8 cellular contexts compared by ENCODE assay signal in genomic region chr6:43428112-43428570, GRCh38. TPM values are rescaled to one million over a fixed set of nuclear protein-coding genes. Genes with fewer than 3 reads are reported as not detected.
DNase-seq lines count a peak whose midpoint lies in the region; ATAC-seq, FAIRE-seq and TF ChIP-seq lines count a peak whose summit lies in the region.

No MANE protein-coding gene starts in this region.

- no peak for TF ChIP-seq EP300 in GM12878 (IDR thresholded peaks at IDR 0.05; ENCODE audit: borderline replicate concordance in 1 of 2, control insufficient read depth in 1 of 2, low read depth in 2 of 2, low read length in 2 of 2)

- ATAC-seq in HG02973 (IDR thresholded peaks at IDR 0.05; ENCODE audit: unreplicated experiment) (peak; percentile 1), GM12878 (no peak), memory B cell (ENCODE audit: low read depth) (no peak), upper lobe of right lung (no peak), GM21529 (IDR thresholded peaks at IDR 0.05; ENCODE audit: unreplicated experiment) (no peak)

- WGBS in GM12878 (ENCODE audit: insufficient coverage, insufficient replicate concordance, low lambda C conversion rate, missing lambda C conversion rate) = under 1% methylated on average over 12 of the region's 12 CpGs

- H3K36me3 ChIP-seq in GM12878 (ENCODE audit: control insufficient read depth in 2 of 2, insufficient read depth in 2 of 2, low read length in 1 of 2) = peaks cover 3 to 4% of the 10 kb centered on the region in 2 experiments; a peak in 3 of 4 replicates
- peaks cover 22% of the 10 kb centered on the region for H3K36me3 ChIP-seq in upper lobe of right lung

- peaks cover 22% of the 10 kb centered on the region for H3K79me2 ChIP-seq in GM12878 (ENCODE audit: control insufficient read depth, insufficient read depth, low read length)

- DNase-seq in GM12878 (ENCODE audit: low read depth, low spot score) (no peak), memory B cell (ENCODE audit: low spot score in 2 of 2) (no peak), upper lobe of right lung (peak; percentile 59)
- no peak for DNase-seq in stimulated activated CD4-positive, alpha-beta T cell treated with anti-CD3 and anti-CD28 coated beads, Interleukin-15, amount 100 ng/mL, for 24 hours
- DNase-seq in activated CD4-positive, alpha-beta T cell treated with anti-CD3 and anti-CD28 coated beads, Interleukin-2, amount 50 U/mL, for 48 hours = no peak

- TF ChIP-seq CTCF in C4-2B (conservative IDR thresholded peaks at IDR 0.05) (no peak), GM12878 (IDR thresholded peaks at IDR 0.05 in 2 of 3, conservative IDR thresholded peaks at IDR 0.05 in 1 of 3; ENCODE audit: control insufficient read depth in 2 of 3, extremely low read depth in 1 of 3, insufficient read depth in 1 of 3, low read depth in 3 of 3, low read length in 3 of 3) (no peak), upper lobe of right lung (IDR thresholded peaks at IDR 0.05) (no peak)

- H3K9me3 ChIP-seq in GM12878 (replicated peaks; ENCODE audit: control insufficient read depth, insufficient read depth, low read length) (no peaks in the 10 kb centered on the region), upper lobe of right lung (no peaks in the 10 kb centered on the region)

- TF ChIP-seq POLR2A in GM12878 (IDR thresholded peaks at IDR 0.05; ENCODE audit: low read depth, low read length) = no peak

- H3K4me1 ChIP-seq in GM12878 (ENCODE audit: control insufficient read depth, insufficient read depth, low read length) (peaks cover 12% of the 10 kb centered on the region), upper lobe of right lung (peaks cover 11% of the 10 kb centered on the region)

- BruUV-seq in GM12878 (replicated peaks; lab: Mats Ljungman, UMichigan) = no TSS peak

- RAD21 ChIA-PET in GM12878 (lab: Charles Lee; ENCODE audit: unreplicated experiment) = interaction anchor here (1.9 kb wide), 1 partner anchor 34 kb away, joined by 6 read pairs; no protein-coding TSS in a partner anchor

- H4K20me1 ChIP-seq in GM12878 (ENCODE audit: control insufficient read depth, insufficient read depth) = no peaks in the 10 kb centered on the region

- TF ChIP-seq RAD21 in GM12878 (IDR thresholded peaks at IDR 0.05; ENCODE audit: insufficient read depth, low read depth, low read length) = no peak

- H3K4me1 Mint-ChIP-seq in memory B cell = peaks cover 16% of the 10 kb centered on the region

- in situ Hi-C loops in GM12878 (cut with MboI) = no loop called here

- peak overlapping the region; percentile 97 for H2AFZ ChIP-seq in GM12878 (ENCODE audit: control insufficient read depth, low read depth, low read length)

- POLR2A ChIA-PET in GM12878 (lab: Charles Lee) = interaction anchor here (0.7 to 1.6 kb wide), 3 partner anchors 28 to 58 kb away, joined by 3 to 4 read pairs (median 4); no protein-coding TSS in a partner anchor

- intact Hi-C loops in GM12878 (cut with micrococcal nuclease; ENCODE audit: unreplicated experiment) = no loop called here
- intact Hi-C loops in upper lobe of right lung (cut with DNase I) = no loop called here

- H3K4me3 Mint-ChIP-seq in memory B cell = peak overlapping the region; percentile 88

- peak overlapping the region; percentile 86 for H3K9ac ChIP-seq in GM12878 (ENCODE audit: control insufficient read depth, insufficient read depth, low read length)

- H3K27ac ChIP-seq in C4-2B = peak overlapping the region; percentile 93
- peak overlapping the region; percentile 79 for H3K27ac ChIP-seq in GM12878 (ENCODE audit: control insufficient read depth, insufficient read depth)
- H3K27ac ChIP-seq in upper lobe of right lung = peak overlapping the region; percentile 86

- H3K27me3 ChIP-seq in GM12878 (replicated peaks in 1 of 2; ENCODE audit: control insufficient read depth in 2 of 2, insufficient read depth in 2 of 2, low read length in 1 of 2) = no peaks in the 10 kb centered on the region
- no peaks in the 10 kb centered on the region for H3K27me3 ChIP-seq in upper lobe of right lung

- H3K27ac Mint-ChIP-seq in memory B cell = peak overlapping the region; percentile 93

- no peak for FAIRE-seq in GM12878 (lab: Jason Lieb, UNC)

- H3K9me3 Mint-ChIP-seq in memory B cell = no peaks in the 10 kb centered on the region

- CTCF ChIA-PET in GM12878 (lab: Yijun Ruan, JAX) = interaction anchor here (0.7 to 2.1 kb wide), 5 partner anchors 10 to 165 kb away, joined by 3 to 6 read pairs (median 3); no protein-coding TSS in a partner anchor

- peak overlapping the region; percentile 90 for H3K4me3 ChIP-seq in GM12878
- peak overlapping the region; percentile 95 for H3K4me3 ChIP-seq in upper lobe of right lung

- H3K4me2 ChIP-seq in GM12878 (ENCODE audit: control insufficient read depth, insufficient read depth) = peak overlapping the region; percentile 98

- H3K27me3 Mint-ChIP-seq in memory B cell = no peaks in the 10 kb centered on the region

- no peaks in the 10 kb centered on the region for H3K36me3 Mint-ChIP-seq in memory B cell

- SMC1A ChIA-PET in GM12878 (lab: Charles Lee; ENCODE audit: uncharacterized antibody, unreplicated experiment) = interaction anchor here (1.0 to 1.4 kb wide), 5 partner anchors 31 to 72 kb away, joined by 3 to 6 read pairs (median 3); no protein-coding TSS in a partner anchor

RNA-seq across cellular contexts. Expression of gene ABCC10, which starts 0.8 kb away (rescaled TPM):
- total RNA-seq in GM12878 (2013; cell fraction: nucleolus; rRNA removed) = 65.9 and 66.1 TPM in 2 replicates
- total RNA-seq in GM12878 (2014; rRNA removed) = 6.9 and 7.7 TPM in 2 replicates
- 5.1 and 5.9 TPM in 2 replicates for total RNA-seq in GM12878 (2014; rRNA removed; fragmentation: Illumina TruSeq; extraction: Trizol)
- 13.2 and 18.2 TPM in 2 replicates for total RNA-seq in GM12878 (2021)
- 7.2 TPM for polyA plus RNA-seq in GM12878 (2011; ENCODE audit: low read depth)
- polyA plus RNA-seq in GM12878 (2011; rRNA removed) = 4.2 and 5.6 TPM in 2 replicates
- 5.3 and 7.4 TPM in 2 replicates for polyA plus RNA-seq in GM12878 (2011; cell fraction: cytosol; rRNA removed)
- 40.9 and 51.1 TPM in 2 replicates for polyA plus RNA-seq in GM12878 (2011; cell fraction: nucleus; rRNA removed)
- polyA plus RNA-seq in GM12878 (2012) = 10.0 and 12.5 TPM in 2 replicates
- polyA plus RNA-seq in GM12878 (2014; fragmentation: Illumina TruSeq; extraction: Trizol) = 5.4 and 9.5 TPM in 2 replicates
- under 1 TPM; 0.80 to 0.82 TPM for polyA plus RNA-seq in GM12878 (2014; fragmentation: Nextera tagmentation; extraction: Ambion mirVana)
- 9.5 and 10.9 TPM in 2 replicates for polyA plus RNA-seq in GM12878 (2014; rRNA removed)
- 1 to 10 TPM; 8.6 to 9.5 TPM for polyA plus RNA-seq in GM12878 (2016; fragmentation: Nextera tagmentation; extraction: Ambion mirVana)
- 13.5 and 14.2 TPM in 2 replicates for polyA minus RNA-seq in GM12878 (2011; rRNA and poly(A)+ RNA removed)
- polyA minus RNA-seq in GM12878 (2011; cell fraction: cytosol; rRNA and poly(A)+ RNA removed) = 3.2 and 6.4 TPM in 2 replicates
- polyA minus RNA-seq in GM12878 (2011; cell fraction: nucleus; rRNA and poly(A)+ RNA removed) = 16.1 and 41.6 TPM in 2 replicates
- total RNA-seq in upper lobe of right lung = 30.0 TPM

RNA-seq across cellular contexts. Expression of gene DLK2, which starts 27.2 kb away (rescaled TPM):
- total RNA-seq in GM12878 (2013; cell fraction: nucleolus; rRNA removed) = 1.3 and 1.4 TPM in 2 replicates
- total RNA-seq in GM12878 (2014; rRNA removed) (0.11 and 0.34 TPM in 2 replicates), GM12878 (2014; rRNA removed; fragmentation: Illumina TruSeq; extraction: Trizol) (not detected in 2 replicates), GM12878 (2021) (0.38 and 0.40 TPM in 2 replicates), upper lobe of right lung (0.23 TPM)
- polyA plus RNA-seq in GM12878 (2011; ENCODE audit: low read depth) = 0.37 TPM
- polyA plus RNA-seq in GM12878 (2011; rRNA removed) (0.10 and 0.37 TPM in 2 replicates), GM12878 (2014; fragmentation: Illumina TruSeq; extraction: Trizol) (not detected in 2 replicates), GM12878 (2014; fragmentation: Nextera tagmentation; extraction: Ambion mirVana) (under 1 TPM in 1 of 2 experiments, not detected in 1; 0.03 TPM), GM12878 (2014; rRNA removed) (0.47 and 0.55 TPM in 2 replicates), GM12878 (2016; fragmentation: Nextera tagmentation; extraction: Ambion mirVana) (under 1 TPM in 1 of 2 experiments, not detected in 1; 0.40 TPM)
- polyA plus RNA-seq in GM12878 (2011; cell fraction: cytosol; rRNA removed) = 0.79 and 1.0 TPM in 2 replicates
- polyA plus RNA-seq in GM12878 (2011; cell fraction: nucleus; rRNA removed) = 1.5 and 1.9 TPM in 2 replicates
- 0.50 and 1.8 TPM in 2 replicates for polyA plus RNA-seq in GM12878 (2012)
- polyA minus RNA-seq in GM12878 (2011; rRNA and poly(A)+ RNA removed) = 0.66 and 0.67 TPM in 2 replicates
- not detected in 2 replicates for polyA minus RNA-seq in GM12878 (2011; cell fraction: cytosol; rRNA and poly(A)+ RNA removed)
- polyA minus RNA-seq in GM12878 (2011; cell fraction: nucleus; rRNA and poly(A)+ RNA removed) = 0.24 and 0.57 TPM in 2 replicates

RNA-seq across cellular contexts. Expression of gene TJAP1, which starts 49.2 kb away (rescaled TPM):
- total RNA-seq in GM12878 (2013; cell fraction: nucleolus; rRNA removed) = 21.5 and 21.7 TPM in 2 replicates
- total RNA-seq in GM12878 (2014; rRNA removed) = 13.6 and 15.8 TPM in 2 replicates
- 6.2 and 8.1 TPM in 2 replicates for total RNA-seq in GM12878 (2014; rRNA removed; fragmentation: Illumina TruSeq; extraction: Trizol)
- total RNA-seq in GM12878 (2021) = 22.6 and 26.5 TPM in 2 replicates
- 9.2 TPM for polyA plus RNA-seq in GM12878 (2011; ENCODE audit: low read depth)
- polyA plus RNA-seq in GM12878 (2011; rRNA removed) = 10.8 and 18.0 TPM in 2 replicates
- 16.8 and 18.8 TPM in 2 replicates for polyA plus RNA-seq in GM12878 (2011; cell fraction: cytosol; rRNA removed)
- polyA plus RNA-seq in GM12878 (2011; cell fraction: nucleus; rRNA removed) = 70.5 and 83.5 TPM in 2 replicates
- 14.3 and 17.2 TPM in 2 replicates for polyA plus RNA-seq in GM12878 (2012)
- 7.0 and 13.9 TPM in 2 replicates for polyA plus RNA-seq in GM12878 (2014; fragmentation: Illumina TruSeq; extraction: Trizol)
- polyA plus RNA-seq in GM12878 (2014; fragmentation: Nextera tagmentation; extraction: Ambion mirVana) = under 1 TPM; 0.11 to 0.42 TPM
- 18.9 and 23.9 TPM in 2 replicates for polyA plus RNA-seq in GM12878 (2014; rRNA removed)
- 10 to 100 TPM; 10.0 to 11.7 TPM for polyA plus RNA-seq in GM12878 (2016; fragmentation: Nextera tagmentation; extraction: Ambion mirVana)
- polyA minus RNA-seq in GM12878 (2011; rRNA and poly(A)+ RNA removed) = 9.9 and 12.4 TPM in 2 replicates
- polyA minus RNA-seq in GM12878 (2011; cell fraction: cytosol; rRNA and poly(A)+ RNA removed) = 3.2 and 6.5 TPM in 2 replicates
- 10.3 and 15.7 TPM in 2 replicates for polyA minus RNA-seq in GM12878 (2011; cell fraction: nucleus; rRNA and poly(A)+ RNA removed)
- 31.2 TPM for total RNA-seq in upper lobe of right lung

RNA-seq across cellular contexts. Expression of gene ZNF318, which starts 58.7 kb away (rescaled TPM):
- total RNA-seq in GM12878 (2013; cell fraction: nucleolus; rRNA removed) = 123 and 126 TPM in 2 replicates
- total RNA-seq in GM12878 (2014; rRNA removed) (15.1 and 16.1 TPM in 2 replicates), GM12878 (2014; rRNA removed; fragmentation: Illumina TruSeq; extraction: Trizol) (12.3 and 13.0 TPM in 2 replicates), GM12878 (2021) (27.9 and 29.3 TPM in 2 replicates), upper lobe of right lung (16.4 TPM)
- 41.6 TPM for polyA plus RNA-seq in GM12878 (2011; ENCODE audit: low read depth)
- polyA plus RNA-seq in GM12878 (2011; rRNA removed) (79.8 and 83.9 TPM in 2 replicates), GM12878 (2014; fragmentation: Illumina TruSeq; extraction: Trizol) (23.8 and 28.7 TPM in 2 replicates), GM12878 (2014; fragmentation: Nextera tagmentation; extraction: Ambion mirVana) (1 to 10 TPM; 4.8 to 6.3 TPM), GM12878 (2014; rRNA removed) (16.1 and 16.6 TPM in 2 replicates), GM12878 (2016; fragmentation: Nextera tagmentation; extraction: Ambion mirVana) (10 to 100 TPM in 1 of 2 experiments, 1 to 10 TPM in 1; 3.4 to 11.1 TPM)
- 63.6 and 73.5 TPM in 2 replicates for polyA plus RNA-seq in GM12878 (2011; cell fraction: cytosol; rRNA removed)
- 134 and 192 TPM in 2 replicates for polyA plus RNA-seq in GM12878 (2011; cell fraction: nucleus; rRNA removed)
- polyA plus RNA-seq in GM12878 (2012) = 45.1 and 74.2 TPM in 2 replicates
- polyA minus RNA-seq in GM12878 (2011; rRNA and poly(A)+ RNA removed) = 153 and 156 TPM in 2 replicates
- 48.2 and 52.8 TPM in 2 replicates for polyA minus RNA-seq in GM12878 (2011; cell fraction: cytosol; rRNA and poly(A)+ RNA removed)
- 82.8 and 88.9 TPM in 2 replicates for polyA minus RNA-seq in GM12878 (2011; cell fraction: nucleus; rRNA and poly(A)+ RNA removed)
